Comparison of ENCODE assay signal across 8 cellular contexts in genomic region chr6:21595265-21595950, GRCh38. TPM values are rescaled to one million over a fixed set of nuclear protein-coding genes. Genes with fewer than 3 reads are reported as not detected.
DNase-seq lines count a peak whose midpoint lies in the region; ATAC-seq and TF ChIP-seq lines count a peak whose summit lies in the region.

No MANE protein-coding gene starts in this region.

- H2AFZ ChIP-seq in SU-DHL-6 (ENCODE audit: low read depth, low read length, severe bottlenecking) = peak overlapping the region; percentile 97

- H3K9me3 ChIP-seq in SU-DHL-6 (ENCODE audit: insufficient read depth, low read length) = no peaks in the 10 kb centered on the region
- no peaks in the 10 kb centered on the region for H3K9me3 ChIP-seq in transverse colon

- H3K79me1 ChIP-seq in mesendoderm (ENCODE audit: low read length) = no peaks in the 10 kb centered on the region

- no peak overlapping the region for H2AK5ac ChIP-seq in mesendoderm (ENCODE audit: low read length)

- no peaks in the 10 kb centered on the region for H4K20me1 ChIP-seq in SU-DHL-6 (ENCODE audit: low read depth, low read length)

- no peak overlapping the region for H2BK15ac ChIP-seq in mesendoderm (replicated peaks; ENCODE audit: low read depth)

- no CpG with 5 or more reads among the region's 95 CpGs for WGBS in mesendoderm (ENCODE audit: extremely low coverage, insufficient coverage, low lambda C conversion rate)
- WGBS in transverse colon (ENCODE audit: low coverage in 1 of 2), 2 donors = 0% methylated on average over 57 of the region's 95 CpGs; no CpG with 5 or more reads in 1 of the 2 donors

- peak overlapping the region; percentile 94 for H3K18ac ChIP-seq in mesendoderm (ENCODE audit: low read length)

- peak overlapping the region; percentile 62 for H3K4me3 ChIP-seq in SU-DHL-6 (ENCODE audit: insufficient read depth, low read length, poor library complexity, severe bottlenecking)
- H3K4me3 ChIP-seq in mesendoderm (ENCODE audit: low read length) = peak overlapping the region; percentile 89
- peak overlapping the region; percentile 65 to 97 (median 87) for H3K4me3 ChIP-seq in transverse colon

- TF ChIP-seq CTCF in SU-DHL-6 (IDR thresholded peaks at IDR 0.05; ENCODE audit: insufficient read depth, low read length, poor library complexity, severe bottlenecking) (no peak), transverse colon (IDR thresholded peaks at IDR 0.05) (peak in 2 of 5 experiments; percentile 15 to 31)

- peak overlapping the region; percentile 98 for H3K56ac ChIP-seq in mesendoderm (ENCODE audit: low read length)

- no peaks in the 10 kb centered on the region for H3K4me1 ChIP-seq in mesendoderm (ENCODE audit: control insufficient read depth, low read depth, low read length)
- peaks cover 5 to 32% (median 17%) of the 10 kb centered on the region in 4 donors for H3K4me1 ChIP-seq in transverse colon

- H4K5ac ChIP-seq in mesendoderm (ENCODE audit: low read length) = no peak overlapping the region

- H4K8ac ChIP-seq in mesendoderm (ENCODE audit: low read depth, low read length) = no peak overlapping the region

- intact Hi-C loops in transverse colon (cut with DNase I; ENCODE audit: low total_unique reads) = loop anchor here (5.0 to 10.0 kb wide), 2 partner anchors 72 to 209 kb away; no protein-coding TSS in a partner anchor

- no peaks in the 10 kb centered on the region for H3K9me2 ChIP-seq in SU-DHL-6 (replicated peaks; ENCODE audit: insufficient read depth, low read length)

- peaks cover 20% of the 10 kb centered on the region for H3F3A ChIP-seq in SU-DHL-6 (ENCODE audit: insufficient read depth)

- TF ChIP-seq POLR2A in transverse colon (IDR thresholded peaks at IDR 0.05) = no peak

- ATAC-seq in HG02884 (IDR thresholded peaks at IDR 0.05; ENCODE audit: unreplicated experiment) (peak; percentile 4), GM18517 (IDR thresholded peaks at IDR 0.05; ENCODE audit: unreplicated experiment) (no peak)

- peak; percentile 5 for DNase-seq in activated T-cell treated with anti-CD3 and anti-CD28 coated beads for 1 hour (ENCODE audit: low read depth)
- DNase-seq in activated T-cell treated with anti-CD3 and anti-CD28 coated beads for 4 hours = no peak
- DNase-seq in ecto neural progenitor cell (ENCODE audit: low spot score) = peak; percentile 61
- peak; percentile 64 for DNase-seq in mesendoderm
- DNase-seq in transverse colon = peak; percentile 45

- in situ Hi-C loops in transverse colon (cut with MboI; ENCODE audit: low pct_ligation_motif_present in 1 of 4, low pct_unique_long_range_greater_than_20kb in 1 of 4, low sequenced_read_pairs in 3 of 4) = loop anchor here in 1 of 4 donors (25.0 kb wide), 1 partner anchor 1033 kb away; no protein-coding TSS in a partner anchor

- H3K79me2 ChIP-seq in SU-DHL-6 (ENCODE audit: insufficient read depth, low read length) (0 out of 2 replicates have a peak, but pooled peaks cover 8% of the 10 kb centered on the region), mesendoderm (ENCODE audit: control insufficient read depth, insufficient read depth, low read length) (peaks cover 46% of the 10 kb centered on the region)

- H3K4me2 ChIP-seq in SU-DHL-6 (ENCODE audit: low read depth, low read length, poor library complexity, severe bottlenecking) (peak overlapping the region; percentile 90), mesendoderm (ENCODE audit: low read length) (peak overlapping the region; percentile 44)

- no peak for TF ChIP-seq EP300 in transverse colon (IDR thresholded peaks at IDR 0.05; ENCODE audit: low read depth)

- H3K4ac ChIP-seq in mesendoderm (ENCODE audit: low read depth, low read length) = peak overlapping the region; percentile 77

- H3K27me3 ChIP-seq in SU-DHL-6 (ENCODE audit: low read length) (no peaks in the 10 kb centered on the region), mesendoderm (ENCODE audit: insufficient read depth, low read length, poor library complexity) (no peaks in the 10 kb centered on the region), transverse colon (no peaks in the 10 kb centered on the region)

- no peak overlapping the region for H2BK120ac ChIP-seq in mesendoderm (ENCODE audit: low read depth, low read length)

- peak overlapping the region; percentile 75 for H3K27ac ChIP-seq in SU-DHL-6 (ENCODE audit: low read depth, low read length)
- peak overlapping the region; percentile 79 for H3K27ac ChIP-seq in mesendoderm (ENCODE audit: low read depth, low read length)
- peak overlapping the region; percentile 91 to 98 (median 96) for H3K27ac ChIP-seq in transverse colon

- no peaks in the 10 kb centered on the region; the same call in 1 of the 2 replicates for H3K36me3 ChIP-seq in SU-DHL-6 (ENCODE audit: low read length)
- H3K36me3 ChIP-seq in mesendoderm (ENCODE audit: control insufficient read depth, insufficient read depth, low read length) = no peaks in the 10 kb centered on the region
- H3K36me3 ChIP-seq in transverse colon = no peaks in the 10 kb centered on the region

- peak overlapping the region; percentile 73 for H2BK5ac ChIP-seq in mesendoderm (ENCODE audit: low read length)

- peak overlapping the region; percentile 54 for H3K23ac ChIP-seq in mesendoderm (ENCODE audit: low read length)

- H3K9ac ChIP-seq in SU-DHL-6 (ENCODE audit: low read length) (peak overlapping the region; percentile 72), mesendoderm (ENCODE audit: low read length) (peak overlapping the region; percentile 98)

RNA-seq across cellular contexts. Expression of gene SOX4, which starts 1.9 kb away (rescaled TPM):
- polyA plus RNA-seq in mesendoderm (2013, experiment 1 of 2) = 95.1 TPM
- polyA plus RNA-seq in mesendoderm (2013, experiment 2 of 2) = 98.8 TPM
- 10 to 100 TPM in 3 of 4 donors, 1 to 10 TPM in 1; 7.5 to 25.3 (median 12.9) TPM for total RNA-seq in transverse colon
